In genomic region chr10:10833955-10834354, GRCh38 we compare ENCODE assay signal across 7 cellular contexts.
"Had no signal": no experiment of that assay in that cellular context is flagged by ENCODE, and none has a peak within 500 bp of the region (broad histone marks: within the 10 kb centered on the region; RNA-seq: fewer than 3 reads in every experiment).

No MANE protein-coding gene starts in this region.

- H3K4me3 Mint-ChIP-seq: IgD-negative memory B cell had no signal

- FAIRE-seq: HepG2, HTR-8/SVneo had no signal

- H3K4me1 Mint-ChIP-seq: IgD-negative memory B cell had no signal

- DNase-seq: IMR-90, KBM-7, KG1 had no signal

- ATAC-seq: HepG2 had no signal

- H3K27ac ChIP-seq: HL-60 had no signal
